In genomic region chr1:150578278-150579109, GRCh38 we compare ENCODE assay signal across 8 cellular contexts. TPM values are rescaled to one million over a fixed set of nuclear protein-coding genes. Genes with fewer than 3 reads are reported as not detected.
A peak's percentile ranks its signal among the peaks of the same experiment; 100 is the strongest.
DNase-seq lines count a peak whose midpoint lies in the region; ATAC-seq and TF ChIP-seq lines count a peak whose summit lies in the region.

No MANE protein-coding gene starts in this region.

- intact Hi-C loops in breast epithelium (cut with DNase I; ENCODE audit: low total_unique reads) = no loop called here

- no peak for TF ChIP-seq POLR2A in breast epithelium (IDR thresholded peaks at IDR 0.05)

- peak overlapping the region; percentile 98 for H3K4me3 ChIP-seq in Jurkat, Clone E6-1 (ENCODE audit: low read length)
- H3K4me3 ChIP-seq in breast epithelium (peak overlapping the region; percentile 96 to 99 (median 97)), skin epidermis (peak overlapping the region; percentile 59 to 97 (median 82))

- no peak for ATAC-seq in GM21529 (IDR thresholded peaks at IDR 0.05; ENCODE audit: unreplicated experiment)

- H3K27ac ChIP-seq in breast epithelium (peak overlapping the region; percentile 99 to 100), skin epidermis (peak overlapping the region; percentile 95 to 100 (median 100))

- no peak for TF ChIP-seq CTCF in breast epithelium (IDR thresholded peaks at IDR 0.05)

- H3K4me1 ChIP-seq in breast epithelium = peaks cover 0 to 4% of the 10 kb centered on the region in 2 donors

- no peaks in the 10 kb centered on the region for H3K36me3 ChIP-seq in breast epithelium

- no peaks in the 10 kb centered on the region for H3K27me3 ChIP-seq in breast epithelium

- no peaks in the 10 kb centered on the region for H3K9me3 ChIP-seq in breast epithelium

- in situ Hi-C loops in SK-MEL-5 (cut with HindIII; ENCODE audit: low pct_unique_long_range_greater_than_20kb, low sequenced_read_pairs) = loop anchor here (10.0 kb wide), 1 partner anchor 66 kb away; no protein-coding TSS in a partner anchor

- DNase-seq in GM03348 (ENCODE audit: low spot score) (peak; percentile 68), SK-MEL-5 (ENCODE audit: low read depth, low spot score) (peak; percentile 54), breast epithelium (ENCODE audit: low spot score in 2 of 2) (peak in 1 of 2 donors; percentile 66), iris pigment epithelial cell (ENCODE audit: low read depth) (peak; percentile 93), globus pallidus (ENCODE audit: low spot score) (no peak)
- DNase-seq in Jurkat, Clone E6-1 (ENCODE audit: low read depth, low spot score) = no peak

RNA-seq across cellular contexts. Expression of gene MCL1, which starts 0.9 kb away (rescaled TPM):
- 64.4 TPM for polyA plus RNA-seq in Jurkat, Clone E6-1 (2012; ENCODE audit: insufficient read depth, insufficient read length)
- 123 and 130 TPM in 2 replicates for total RNA-seq in SK-MEL-5 (2014; rRNA removed; shearing (Covaris generic))
- 98.7 and 129 TPM in 2 replicates for polyA plus RNA-seq in SK-MEL-5 (2015; cell fraction: cytosol; rRNA removed)
- 356 and 382 TPM in 2 replicates for polyA plus RNA-seq in SK-MEL-5 (2015; cell fraction: nucleus; rRNA removed)
- 100 to 1,000 TPM; 257 to 535 (median 333) TPM for total RNA-seq in breast epithelium

RNA-seq across cellular contexts. Expression of gene ADAMTSL4, which starts 29.3 kb away (rescaled TPM):
- not detected for polyA plus RNA-seq in Jurkat, Clone E6-1 (2012; ENCODE audit: insufficient read depth, insufficient read length)
- total RNA-seq in SK-MEL-5 (2014; rRNA removed; shearing (Covaris generic)) = 0.27 and 0.48 TPM in 2 replicates
- 1.7 and 2.3 TPM in 2 replicates for polyA plus RNA-seq in SK-MEL-5 (2015; cell fraction: cytosol; rRNA removed)
- 4.4 and 6.4 TPM in 2 replicates for polyA plus RNA-seq in SK-MEL-5 (2015; cell fraction: nucleus; rRNA removed)
- 10 to 100 TPM; 11.3 to 31.8 (median 30.2) TPM for total RNA-seq in breast epithelium

RNA-seq across cellular contexts. Expression of gene ENSA, which starts 50.9 kb away (rescaled TPM):
- 247 TPM for polyA plus RNA-seq in Jurkat, Clone E6-1 (2012; ENCODE audit: insufficient read depth, insufficient read length)
- total RNA-seq in SK-MEL-5 (2014; rRNA removed; shearing (Covaris generic)) = 101 and 108 TPM in 2 replicates
- 107 and 148 TPM in 2 replicates for polyA plus RNA-seq in SK-MEL-5 (2015; cell fraction: cytosol; rRNA removed)
- polyA plus RNA-seq in SK-MEL-5 (2015; cell fraction: nucleus; rRNA removed) = 39.9 and 44.9 TPM in 2 replicates
- total RNA-seq in breast epithelium = 100 to 1,000 TPM; 187 to 273 (median 194) TPM

Comparison
In these comparisons a context has a peak if more than half of its experiments do, and no peak if none do; other contexts are left out.
1. DNase-seq: peak in GM03348 (single experiment), SK-MEL-5 (single experiment) and iris pigment epithelial cell (single experiment); none in Jurkat, Clone E6-1 (single experiment) and globus pallidus (single experiment).
2. Peak in every context shown above with its lines, with median percentiles within 50 percentile points of each other: H3K4me3 ChIP-seq.